ENCODE assay signal across 19 cellular contexts in genomic region chr5:58412932-58413331, GRCh38.
"Had no signal": no experiment of that assay in that cellular context is flagged by ENCODE, and none has a peak within 500 bp of the region (broad histone marks: within the 10 kb centered on the region; RNA-seq: fewer than 3 reads in every experiment).

No MANE protein-coding gene starts in this region.

- H3K4me1 Mint-ChIP-seq: naive thymus-derived CD8-positive, alpha-beta T cell; stimulated activated effector memory CD8-positive, alpha-beta T cell treated with anti-CD3 and anti-CD28 coated beads, Interleukin-12 subunit alpha, Interleukin-12 subunit beta, amount 100 ng/mL, for 72 hours had no signal

- H3K27ac Mint-ChIP-seq: activated naive CD4-positive, alpha-beta T cell treated with anti-CD3 and anti-CD28 coated beads, Interleukin-2, amount 50 U/mL, for 72 hours; endodermal cell; naive thymus-derived CD8-positive, alpha-beta T cell; stimulated activated effector memory CD8-positive, alpha-beta T cell treated with anti-CD3 and anti-CD28 coated beads, Interleukin-12 subunit alpha, Interleukin-12 subunit beta, amount 100 ng/mL, for 72 hours had no signal

- H3K9me3 ChIP-seq: adrenal gland, ovary, psoas muscle, stomach, vagina had no signal

- ATAC-seq: activated naive CD4-positive, alpha-beta T cell treated with anti-CD3 and anti-CD28 coated beads, Interleukin-2, amount 50 U/mL, for 72 hours; naive thymus-derived CD8-positive, alpha-beta T cell; psoas muscle; sciatic nerve; stimulated activated effector memory CD8-positive, alpha-beta T cell treated with anti-CD3 and anti-CD28 coated beads, Interleukin-12 subunit alpha, Interleukin-12 subunit beta, amount 100 ng/mL, for 72 hours had no signal

- H3K27me3 ChIP-seq: adrenal gland, dorsolateral prefrontal cortex, hepatocyte, ovary, stomach, vagina had no signal

- H3K27ac ChIP-seq: adrenal gland, dorsolateral prefrontal cortex, epithelial cell of prostate, hepatocyte, ovary, psoas muscle, stomach, vagina had no signal

- H3K4me3 ChIP-seq: adrenal gland, dorsolateral prefrontal cortex, hepatocyte, ovary, psoas muscle, stomach, vagina had no signal

- H3K4me3 Mint-ChIP-seq: endodermal cell; naive thymus-derived CD8-positive, alpha-beta T cell; stimulated activated effector memory CD8-positive, alpha-beta T cell treated with anti-CD3 and anti-CD28 coated beads, Interleukin-12 subunit alpha, Interleukin-12 subunit beta, amount 100 ng/mL, for 72 hours had no signal

- H3K36me3 Mint-ChIP-seq: activated naive CD4-positive, alpha-beta T cell treated with anti-CD3 and anti-CD28 coated beads, Interleukin-2, amount 50 U/mL, for 72 hours; naive thymus-derived CD8-positive, alpha-beta T cell; stimulated activated effector memory CD8-positive, alpha-beta T cell treated with anti-CD3 and anti-CD28 coated beads, Interleukin-12 subunit alpha, Interleukin-12 subunit beta, amount 100 ng/mL, for 72 hours had no signal

- H3K4me1 ChIP-seq: adrenal gland, psoas muscle, stomach had no signal

- H3K9me3 Mint-ChIP-seq: activated naive CD4-positive, alpha-beta T cell treated with anti-CD3 and anti-CD28 coated beads, Interleukin-2, amount 50 U/mL, for 72 hours; endodermal cell; naive thymus-derived CD8-positive, alpha-beta T cell; stimulated activated effector memory CD8-positive, alpha-beta T cell treated with anti-CD3 and anti-CD28 coated beads, Interleukin-12 subunit alpha, Interleukin-12 subunit beta, amount 100 ng/mL, for 72 hours had no signal

- DNase-seq: activated CD4-positive, alpha-beta T cell treated with anti-CD3 and anti-CD28 coated beads, Interleukin-2, amount 50 U/mL, for 4 hours; activated gamma-delta T cell treated with Interleukin-2 at 50 U/mL for 16 hours; adrenal gland; dorsolateral prefrontal cortex; endodermal cell; foreskin fibroblast; naive thymus-derived CD8-positive, alpha-beta T cell; ovary; psoas muscle; stimulated activated CD4-positive, alpha-beta T cell treated with anti-CD3 and anti-CD28 coated beads, Interleukin-4, amount 100 ng/mL, for 24 hours; stomach; T-helper 2 cell; trophoblast cell had no signal

- H3K36me3 ChIP-seq: adrenal gland, ovary, stomach, vagina had no signal
